In the genomic region with DNA sequence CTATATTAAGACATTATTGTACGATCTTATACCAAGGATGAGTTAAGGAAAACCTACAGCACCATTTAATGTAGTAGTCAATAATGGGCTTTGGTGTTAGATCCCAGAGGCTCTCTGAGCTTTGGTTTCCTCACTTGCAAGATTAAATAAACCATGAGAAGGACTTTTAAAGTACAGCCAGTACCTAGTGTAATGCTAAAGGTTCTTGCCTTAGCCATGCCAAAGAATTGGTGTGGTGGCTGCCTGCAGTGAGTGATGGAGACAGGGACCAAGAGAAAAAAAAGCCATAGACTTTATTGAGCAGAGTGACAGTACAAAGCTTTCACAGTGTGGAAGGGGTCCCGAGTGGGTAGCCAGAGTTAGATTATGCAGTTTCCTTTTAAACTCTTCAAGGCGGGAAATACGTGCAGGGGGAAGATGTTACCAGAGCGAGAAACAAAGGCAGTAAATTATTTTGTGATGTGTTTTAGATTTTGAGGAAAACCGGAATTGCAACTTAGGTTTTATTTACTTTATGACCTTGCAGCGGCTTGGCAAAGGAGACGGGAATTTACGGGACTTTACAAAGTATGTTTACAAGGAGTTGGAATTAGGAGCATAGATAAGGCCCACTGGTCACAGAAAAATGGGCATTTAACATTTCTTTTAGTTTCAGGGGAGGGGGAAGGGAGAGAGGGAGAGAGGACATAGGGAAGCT, we compare ENCODE assay signal across 19 cellular contexts.
DNase-seq lines count a peak whose midpoint lies in the region; ATAC-seq, FAIRE-seq and TF ChIP-seq lines count a peak whose summit lies in the region.
"Had no signal": no experiment of that assay in that cellular context is flagged by ENCODE, and none has a peak within 500 bp of the region (broad histone marks: within the 10 kb centered on the region; RNA-seq: fewer than 3 reads in every experiment).

No MANE protein-coding gene starts in this region.

- ATAC-seq in GM19467 (IDR thresholded peaks at IDR 0.05; ENCODE audit: unreplicated experiment) = no peak

- CTCF ChIA-PET in endothelial cell of umbilical vein (lab: Charles Lee) = interaction anchor here (2.0 to 2.3 kb wide), 2 partner anchors 9 to 44 kb away, joined by 5 to 10 read pairs; no protein-coding TSS in a partner anchor

- DNase-seq in NCI-H748 (lab: John Stamatoyannopoulos, UW; ENCODE audit: unreplicated experiment) = peak; percentile 28
- DNase-seq in NCI-H748 treated with DMSO at 0.1 percent for 48 hours (lab: John Stamatoyannopoulos, UW) = no peak
- peak; percentile 58 for DNase-seq in endothelial cell of umbilical vein (ENCODE audit: low read depth, low spot score)
- DNase-seq in DMS 273 (lab: John Stamatoyannopoulos, UW; ENCODE audit: unreplicated experiment) = no peak
- DNase-seq in activated T-cell treated with anti-CD3 and anti-CD28 coated beads, Interleukin-2, amount 50 U/mL, for 1 hour = no peak
- DNase-seq in GM19239 (ENCODE audit: insufficient read length, low spot score) = no peak
- DNase-seq: 8988T; activated gamma-delta T cell; anterior cingulate cortex; CD4-positive, CD25-positive, alpha-beta regulatory T cell; H7; hippocampal formation; left ventricle myocardium inferior; NCI-H1048; NCI-H82; retina had no signal

- H3K9me3 Mint-ChIP-seq in nephron = no peaks in the 10 kb centered on the region
- H3K9me3 Mint-ChIP-seq: CD4-positive, CD25-positive, alpha-beta regulatory T cell had no signal

- no peak overlapping the region for H3K4me3 Mint-ChIP-seq in nephron
- H3K4me3 Mint-ChIP-seq: CD4-positive, CD25-positive, alpha-beta regulatory T cell had no signal

- H3K27me3 ChIP-seq in endothelial cell of umbilical vein (ENCODE audit: control insufficient read depth in 2 of 2, insufficient read depth in 2 of 2, low read length in 2 of 2) = no peaks in the 10 kb centered on the region
- H3K27me3 ChIP-seq: esophagus muscularis mucosa had no signal

- dilution Hi-C loops in endothelial cell of umbilical vein (cut with MboI; ENCODE audit: extremely low pct_ligation_motif_present, low sequenced_read_pairs) = no loop called here

- H3K4me3 ChIP-seq in endothelial cell of umbilical vein (replicated peaks in 1 of 3; ENCODE audit: insufficient read depth in 1 of 3, low read depth in 1 of 3, low read length in 3 of 3) = peak overlapping the region in 1 of 3 experiments; percentile 33
- H3K4me3 ChIP-seq: esophagus muscularis mucosa, left ventricle myocardium inferior had no signal

- TF ChIP-seq CTCF in endothelial cell of umbilical vein (IDR thresholded peaks at IDR 0.05; ENCODE audit: extremely low read depth in 1 of 2, insufficient read depth in 1 of 2, low read depth in 1 of 2, low read length in 2 of 2) (no peak), nephron (IDR thresholded peaks at IDR 0.05; ENCODE audit: unreplicated experiment in 3 of 3) (no peak)

- no peaks in the 10 kb centered on the region for H3K27me3 Mint-ChIP-seq in nephron (ENCODE audit: low read depth)

- H3K9me3 ChIP-seq in endothelial cell of umbilical vein (replicated peaks; ENCODE audit: control insufficient read depth, insufficient read depth, low read length) = no peaks in the 10 kb centered on the region
- H3K9me3 ChIP-seq: esophagus muscularis mucosa, left ventricle myocardium inferior had no signal

- H3K4me1 Mint-ChIP-seq in nephron = no peaks in the 10 kb centered on the region
- H3K4me1 Mint-ChIP-seq: CD4-positive, CD25-positive, alpha-beta regulatory T cell had no signal

- H3K4me2 ChIP-seq in endothelial cell of umbilical vein (ENCODE audit: insufficient read depth, low read length) = peak overlapping the region; percentile 81

- H3K27ac ChIP-seq in endothelial cell of umbilical vein (ENCODE audit: insufficient read depth, low read depth, low read length) = peak overlapping the region; percentile 40
- H3K27ac ChIP-seq: esophagus muscularis mucosa, left ventricle myocardium inferior had no signal

- H3K27ac Mint-ChIP-seq in nephron = peak overlapping the region; percentile 2 to 74 (median 28)
- H3K27ac Mint-ChIP-seq: CD4-positive, CD25-positive, alpha-beta regulatory T cell had no signal

- intact Hi-C loops in endothelial cell of umbilical vein (cut with micrococcal nuclease) = loop anchor here (2.0 kb wide), 1 partner anchor 101 kb away; a partner anchor contains a TSS

- no peaks in the 10 kb centered on the region for H3K79me2 ChIP-seq in endothelial cell of umbilical vein (ENCODE audit: control insufficient read depth, insufficient read depth, low read length)

- H3K36me3 ChIP-seq in endothelial cell of umbilical vein (ENCODE audit: control insufficient read depth in 2 of 2, extremely low read depth in 1 of 2, insufficient read depth in 2 of 2, low read length in 2 of 2) = no peaks in the 10 kb centered on the region
- H3K36me3 ChIP-seq: esophagus muscularis mucosa, left ventricle myocardium inferior had no signal

- no peaks in the 10 kb centered on the region for H3K36me3 Mint-ChIP-seq in nephron (ENCODE audit: low read depth)
- H3K36me3 Mint-ChIP-seq: CD4-positive, CD25-positive, alpha-beta regulatory T cell had no signal

- no peaks in the 10 kb centered on the region for H4K20me1 ChIP-seq in endothelial cell of umbilical vein (replicated peaks; ENCODE audit: control insufficient read depth, extremely low read depth, insufficient read depth, low read length)

- H3K4me1 ChIP-seq in endothelial cell of umbilical vein (ENCODE audit: control insufficient read depth, extremely low read depth, insufficient read depth, low read length) = peaks cover 47% of the 10 kb centered on the region
- H3K4me1 ChIP-seq: esophagus muscularis mucosa, left ventricle myocardium inferior had no signal

- H3K9ac ChIP-seq in endothelial cell of umbilical vein (replicated peaks; ENCODE audit: extremely low read depth, insufficient read depth, low read length) = no peak overlapping the region

- H2AFZ ChIP-seq in endothelial cell of umbilical vein (ENCODE audit: low read depth, low read length) = peak overlapping the region; percentile 2

- no peaks in the 10 kb centered on the region for H3K9me1 ChIP-seq in endothelial cell of umbilical vein (replicated peaks; ENCODE audit: control insufficient read depth, extremely low read depth, insufficient read depth, low read length)

- FAIRE-seq in endothelial cell of umbilical vein (lab: Jason Lieb, UNC) (no peak), GM19239 (lab: Jason Lieb, UNC) (no peak)

- BruUV-seq in endothelial cell of umbilical vein (replicated peaks; lab: Mats Ljungman, UMichigan) = no TSS peak

- POLR2A ChIA-PET in endothelial cell of umbilical vein (lab: Charles Lee) = no interaction called here

- TF ChIP-seq POLR2A in endothelial cell of umbilical vein (IDR thresholded peaks at IDR 0.05; ENCODE audit: low read depth, low read length) = no peak

TF ChIP-seq in endothelial cell of umbilical vein, 7 proteins besides CTCF, POLR2A, EP300 and RAD21:
- TF ChIP-seq EZH2 (IDR thresholded peaks at IDR 0.05; ENCODE audit: borderline replicate concordance, low read depth, low read length, severe bottlenecking) (no peak), MYC (IDR thresholded peaks at IDR 0.05; ENCODE audit: low read depth, low read length) (no peak)
TF ChIP-seq in endothelial cell of umbilical vein: peak in this region for 0.

Comparison
In these comparisons a context has a peak if more than half of its experiments do, and no peak if none do; other contexts are left out.
1. DNase-seq: peak in NCI-H748 (single experiment) and endothelial cell of umbilical vein (single experiment); none in NCI-H748 treated with DMSO at 0.1 percent for 48 hours (single experiment), DMS 273 (single experiment), activated T-cell treated with anti-CD3 and anti-CD28 coated beads, Interleukin-2, amount 50 U/mL, for 1 hour (single experiment) and GM19239 (single experiment).